Comparison of ENCODE assay signal across 11 cellular contexts in genomic region chr19:57949296-57949695, GRCh38. TPM values are rescaled to one million over a fixed set of nuclear protein-coding genes. Genes with fewer than 3 reads are reported as not detected.
"Had no signal": no experiment of that assay in that cellular context is flagged by ENCODE, and none has a peak within 500 bp of the region (broad histone marks: within the 10 kb centered on the region; RNA-seq: fewer than 3 reads in every experiment).

No MANE protein-coding gene starts in this region.

- ATAC-seq: GM23338, HCT116 had no signal

- H3K27ac ChIP-seq: GM23248 had no signal

- H3K4me1 ChIP-seq: HAP-1 had no signal

- H3K4me3 ChIP-seq: GM23248, GM23338, HAP-1 had no signal

- FAIRE-seq: H54 had no signal

- H2AFZ ChIP-seq: GM23248 had no signal

- H3K4me2 ChIP-seq: GM23338 had no signal

- H3K9ac ChIP-seq: GM23248 had no signal

- H3K36me3 ChIP-seq: HAP-1 had no signal

- DNase-seq: GM23248, GOT3, H7, H9, HCEC 1CT, HFFc6 had no signal

RNA-seq across cellular contexts. Expression of gene C19orf18, which starts 25.0 kb away (rescaled TPM):
- total RNA-seq: GM23248, GM23338, H4 had no signal
